In genomic region chr4:95534032-95534431, GRCh38 we compare ENCODE assay signal across 1 cellular context.
TF ChIP-seq lines count a peak whose summit lies in the region.

No MANE protein-coding gene starts in this region.

TF ChIP-seq in SK-N-SH, 30 proteins besides CTCF, POLR2A, EP300 and RAD21 (continued from another document):
- TF ChIP-seq USF2 (IDR thresholded peaks at IDR 0.05; ENCODE audit: borderline replicate concordance, low read depth, low read length) (no peak), FOSL2 (IDR thresholded peaks at IDR 0.05; ENCODE audit: borderline replicate concordance, low read depth) (no peak), SIN3A (IDR thresholded peaks at IDR 0.05; ENCODE audit: borderline replicate concordance, low read depth, low read length) (no peak), USF1 (IDR thresholded peaks at IDR 0.05; ENCODE audit: borderline replicate concordance, low read depth) (no peak), MXI1 (IDR thresholded peaks at IDR 0.05; ENCODE audit: low read depth, low read length) (no peak), FOXJ3 (CRISPR knock-in tag; IDR thresholded peaks at IDR 0.05) (no peak), TAF1 (IDR thresholded peaks at IDR 0.05; ENCODE audit: borderline replicate concordance, low read depth, low read length) (no peak), ELF1 (IDR thresholded peaks at IDR 0.05) (no peak), ZBTB33 (IDR thresholded peaks at IDR 0.05; ENCODE audit: borderline replicate concordance, low read depth) (no peak)
- TF ChIP-seq, protein P1, sequence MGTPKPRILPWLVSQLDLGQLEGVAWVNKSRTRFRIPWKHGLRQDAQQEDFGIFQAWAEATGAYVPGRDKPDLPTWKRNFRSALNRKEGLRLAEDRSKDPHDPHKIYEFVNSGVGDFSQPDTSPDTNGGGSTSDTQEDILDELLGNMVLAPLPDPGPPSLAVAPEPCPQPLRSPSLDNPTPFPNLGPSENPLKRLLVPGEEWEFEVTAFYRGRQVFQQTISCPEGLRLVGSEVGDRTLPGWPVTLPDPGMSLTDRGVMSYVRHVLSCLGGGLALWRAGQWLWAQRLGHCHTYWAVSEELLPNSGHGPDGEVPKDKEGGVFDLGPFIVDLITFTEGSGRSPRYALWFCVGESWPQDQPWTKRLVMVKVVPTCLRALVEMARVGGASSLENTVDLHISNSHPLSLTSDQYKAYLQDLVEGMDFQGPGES (IDR thresholded peaks at IDR 0.05; ENCODE audit: low read depth, low read length): no peak
